In the genomic region with DNA sequence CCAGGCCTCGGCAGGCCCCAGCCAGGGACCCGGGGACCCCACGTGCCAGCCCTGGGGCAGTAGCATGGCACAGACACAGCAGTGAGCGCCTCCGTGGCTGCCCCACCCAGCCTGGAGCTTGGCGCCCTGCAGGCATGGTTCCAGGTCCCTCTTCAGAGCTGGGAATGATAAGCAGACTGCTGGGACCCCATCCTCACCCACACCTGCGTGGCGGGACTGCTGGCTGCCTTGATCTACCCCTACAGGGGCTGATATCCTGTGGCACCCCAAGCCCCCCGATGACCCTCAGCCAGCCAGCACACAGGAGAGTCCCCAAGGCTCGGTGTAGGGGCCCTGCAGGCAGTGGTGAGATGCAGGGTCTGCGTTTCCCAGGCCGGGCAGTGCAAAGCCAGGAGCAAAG, we compare ENCODE assay signal across 31 cellular contexts.
"Had no signal": no experiment of that assay in that cellular context is flagged by ENCODE, and none has a peak within 500 bp of the region (broad histone marks: within the 10 kb centered on the region; RNA-seq: fewer than 3 reads in every experiment).

No MANE protein-coding gene starts in this region.

- H3K4me2 ChIP-seq: hepatocyte, neural progenitor cell had no signal

- H3K4me3 ChIP-seq: heart right ventricle, hepatocyte, left lung, lower lobe of right lung, neural progenitor cell, ovary, right atrium auricular region, skin epidermis, suprapubic skin, thoracic aorta, tibial artery, upper lobe of right lung had no signal

- H3K4me1 Mint-ChIP-seq: mesothelial cell of epicardium, natural killer cell, nephron progenitor cell had no signal

- H3K4me1 ChIP-seq: heart right ventricle, left lung, lower lobe of right lung, right atrium auricular region, suprapubic skin, tibial artery, upper lobe of right lung had no signal

- DNase-seq: islet precursor cell; kidney glomerular epithelial cell; left colon; lower lobe of right lung; mammary epithelial cell; mesendoderm; naive B cell; natural killer cell; nephron progenitor cell; ovary; stimulated activated CD4-positive, alpha-beta T cell treated with anti-CD3 and anti-CD28 coated beads, Interleukin-12 subunit alpha, Interleukin-12 subunit beta, amount 100 ng/mL, for 4 hours; stimulated activated CD4-positive, alpha-beta T cell treated with anti-CD3 and anti-CD28 coated beads, Interleukin-15, amount 100 ng/mL, for 24 hours; stimulated activated CD4-positive, alpha-beta T cell treated with anti-CD3 and anti-CD28 coated beads, Interleukin-2, amount 100 ng/mL, for 24 hours; stimulated activated CD4-positive, alpha-beta T cell treated with anti-CD3 and anti-CD28 coated beads, Interleukin-4, amount 100 ng/mL, for 1 hour; stimulated activated naive CD4-positive, alpha-beta T cell; tibial artery; trophoblast cell; upper lobe of right lung had no signal

- H3K27ac ChIP-seq: heart right ventricle, hepatocyte, left lung, lower lobe of right lung, neural progenitor cell, ovary, right atrium auricular region, skin epidermis, suprapubic skin, thoracic aorta, tibial artery, upper lobe of right lung had no signal

- H3K36me3 ChIP-seq: heart right ventricle, left lung, lower lobe of right lung, neural progenitor cell, ovary, right atrium auricular region, suprapubic skin, thoracic aorta, tibial artery, upper lobe of right lung had no signal

- H3K36me3 Mint-ChIP-seq: mesothelial cell of epicardium, natural killer cell had no signal

- H3K9ac ChIP-seq: neural progenitor cell had no signal

- H3K9me3 ChIP-seq: heart right ventricle, left lung, lower lobe of right lung, ovary, right atrium auricular region, suprapubic skin, thoracic aorta, tibial artery, upper lobe of right lung had no signal

- H3K27me3 ChIP-seq: ovary had no signal

- ATAC-seq: heart right ventricle, left colon, left lung, lower lobe of right lung, natural killer cell, sciatic nerve, upper lobe of right lung had no signal

- H3K9me3 Mint-ChIP-seq: mesothelial cell of epicardium; natural killer cell; nephron progenitor cell; neural progenitor cell; stimulated activated naive CD8-positive, alpha-beta T cell treated with anti-CD3 and anti-CD28 coated beads, Interleukin-15, Interleukin-2, amounts not matched to agents 100 ng/mL and 50 ng/mL, for 24 hours had no signal

- FAIRE-seq: urothelium cell line had no signal

- H3K4me3 Mint-ChIP-seq: mesothelial cell of epicardium; naive B cell; natural killer cell; nephron progenitor cell; neural progenitor cell; stimulated activated naive CD8-positive, alpha-beta T cell treated with anti-CD3 and anti-CD28 coated beads, Interleukin-15, Interleukin-2, amounts not matched to agents 100 ng/mL and 50 ng/mL, for 24 hours had no signal

- H3K27ac Mint-ChIP-seq: mesothelial cell of epicardium; naive B cell; natural killer cell; nephron progenitor cell; progenitor cell of endocrine pancreas; stimulated activated naive CD8-positive, alpha-beta T cell treated with anti-CD3 and anti-CD28 coated beads, Interleukin-15, Interleukin-2, amounts not matched to agents 100 ng/mL and 50 ng/mL, for 24 hours had no signal
